In the genomic region with DNA sequence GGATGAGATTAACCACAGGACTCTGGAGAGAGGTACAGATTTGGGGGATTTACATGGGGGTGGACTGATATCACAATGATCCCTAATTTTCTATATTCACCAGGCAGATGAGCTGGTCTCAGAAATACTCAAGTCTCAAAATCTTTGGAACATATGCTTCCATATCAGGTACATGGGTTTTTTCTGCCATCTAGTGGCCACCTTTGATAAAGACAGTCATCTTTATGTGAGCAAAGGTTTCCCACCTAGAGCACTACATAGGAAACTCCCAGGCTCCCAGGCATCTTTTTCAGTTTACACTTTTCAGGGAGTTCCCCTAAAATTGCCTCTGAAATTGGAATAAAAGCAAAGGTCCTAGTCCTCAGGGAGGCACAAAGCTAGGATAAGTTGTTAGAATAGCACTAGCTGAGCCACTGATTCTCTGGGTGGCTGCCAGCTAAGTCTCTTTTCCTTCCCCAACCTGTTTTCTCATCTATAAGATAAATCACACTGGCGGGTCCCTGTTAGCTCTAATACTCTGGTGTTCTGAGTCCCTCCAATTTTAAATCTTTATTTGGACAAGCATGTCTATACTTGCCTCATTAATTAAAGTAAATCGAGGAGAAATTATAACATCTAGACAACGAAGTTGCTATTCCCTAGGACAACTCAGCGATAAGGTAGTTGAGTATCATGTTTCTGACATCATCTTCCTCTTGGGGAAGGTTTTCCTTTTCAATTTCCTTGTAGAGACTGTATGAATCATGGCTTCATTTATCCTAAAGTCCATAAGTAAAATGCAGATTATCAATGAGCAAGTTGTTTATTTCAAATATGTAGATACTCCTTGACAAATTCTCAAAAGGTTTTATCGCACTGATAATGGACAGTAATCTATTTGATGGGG, we compare ENCODE assay signal across 8 cellular contexts. TPM values are rescaled to one million over a fixed set of nuclear protein-coding genes. Genes with fewer than 3 reads are reported as not detected.
DNase-seq lines count a peak whose midpoint lies in the region; ATAC-seq, FAIRE-seq and TF ChIP-seq lines count a peak whose summit lies in the region.

No MANE protein-coding gene starts in this region.

- H2AFZ ChIP-seq in trophoblast cell (ENCODE audit: insufficient read depth, low read length, poor library complexity) = no peak overlapping the region

- no peaks in the 10 kb centered on the region for H3K36me3 Mint-ChIP-seq in T-helper 17 cell (ENCODE audit: low read depth)

- H3K27me3 ChIP-seq in BJ (ENCODE audit: control insufficient read depth, insufficient read depth, low read length) = no peaks in the 10 kb centered on the region
- H3K27me3 ChIP-seq in trophoblast cell (ENCODE audit: insufficient read depth, low read length) = no peaks in the 10 kb centered on the region

- H3K79me1 ChIP-seq in trophoblast cell (ENCODE audit: low read length) = no peaks in the 10 kb centered on the region

- FAIRE-seq in GM12891 (lab: Jason Lieb, UNC) = peak; percentile 23

- no peaks in the 10 kb centered on the region for H3K4me1 ChIP-seq in trophoblast cell (ENCODE audit: control insufficient read depth in 1 of 2, insufficient read depth in 2 of 2, low read length in 2 of 2)

- no peak overlapping the region for H2BK5ac ChIP-seq in trophoblast cell (ENCODE audit: low read depth, low read length, poor library complexity)

- H3K4me1 Mint-ChIP-seq in T-helper 17 cell = no peaks in the 10 kb centered on the region

- TF ChIP-seq CTCF in BJ (IDR thresholded peaks at IDR 0.05; ENCODE audit: insufficient read depth, low read depth, low read length) (peak; percentile 72), foreskin fibroblast (IDR thresholded peaks at IDR 0.05; ENCODE audit: low read depth, low read length) (peak; percentile 64)

- DNase-seq in BJ (ENCODE audit: low read depth) (no peak), GM12891 (ENCODE audit: insufficient read length, low spot score) (no peak), NCI-H1105 treated with DMSO at 0.1 percent for 48 hours (lab: John Stamatoyannopoulos, UW) (peak; percentile 48), T-helper 17 cell (no peak), foreskin fibroblast (peak; percentile 30 to 73), trophoblast cell (peak; percentile 46 to 87), posterior cingulate gyrus (no peak)

- H3K9ac ChIP-seq in trophoblast cell (ENCODE audit: low read length) = no peak overlapping the region

- H3K9me3 ChIP-seq in T-helper 17 cell (ENCODE audit: control insufficient read depth, low read length, poor library complexity, severe bottlenecking) (no peaks in the 10 kb centered on the region), trophoblast cell (ENCODE audit: insufficient read depth, low read depth, low read length) (no peaks in the 10 kb centered on the region)

- POLR2A ChIA-PET in BJ (lab: Charles Lee) = no interaction called here

- H3K23ac ChIP-seq in trophoblast cell (ENCODE audit: low read length) = no peak overlapping the region

- intact Hi-C loops in posterior cingulate gyrus (cut with DNase I) = loop anchor here (5.0 kb wide), 2 partner anchors 895 to 1385 kb away; partner anchors contain the start of gene CNTNAP4

- no peak overlapping the region for H2BK120ac ChIP-seq in trophoblast cell (ENCODE audit: insufficient read depth, low read length, poor library complexity)

- no peak overlapping the region for H3K4ac ChIP-seq in trophoblast cell (ENCODE audit: low read depth, low read length)

- H3K79me2 ChIP-seq in trophoblast cell (ENCODE audit: control insufficient read depth, insufficient read depth, low read length, poor library complexity) = no peaks in the 10 kb centered on the region

- TF ChIP-seq POLR2A in GM12891 (IDR thresholded peaks at IDR 0.05; ENCODE audit: low read depth, low read length) = no peak

- H3K18ac ChIP-seq in trophoblast cell (ENCODE audit: low read length) = no peak overlapping the region

- no CpG with 5 or more reads among the region's 5 CpGs for WGBS in trophoblast cell (ENCODE audit: extremely low coverage, insufficient coverage, insufficient read length)

- H4K91ac ChIP-seq in trophoblast cell (ENCODE audit: low read depth, low read length) = no peak overlapping the region

- H3K27me3 Mint-ChIP-seq in T-helper 17 cell = peaks cover 65% of the 10 kb centered on the region

- H4K12ac ChIP-seq in trophoblast cell (ENCODE audit: low read depth, low read length) = no peak overlapping the region

- no peak overlapping the region for H4K8ac ChIP-seq in trophoblast cell (ENCODE audit: low read depth, low read length)

- H3K27ac ChIP-seq in trophoblast cell (ENCODE audit: low read depth, low read length) = no peak overlapping the region

- no peak overlapping the region for H2AK5ac ChIP-seq in trophoblast cell (ENCODE audit: low read length)

- no peak overlapping the region for H3K27ac Mint-ChIP-seq in T-helper 17 cell

- ATAC-seq in HG02759 (IDR thresholded peaks at IDR 0.05; ENCODE audit: unreplicated experiment) (peak; percentile 89), T-helper 17 cell (peak; percentile 67)

- H2BK12ac ChIP-seq in trophoblast cell (ENCODE audit: low read length) = no peak overlapping the region

- no peak overlapping the region for H3K4me2 ChIP-seq in trophoblast cell (ENCODE audit: low read length)

- H3K4me3 Mint-ChIP-seq in T-helper 17 cell = no peak overlapping the region

- CTCF ChIA-PET in BJ (lab: Yijun Ruan, JAX) = interaction anchor here (0.6 to 3.0 kb wide), 20 partner anchors 8 to 1395 kb away, joined by 3 to 28 read pairs (median 7); partner anchors contain the start of gene MON1B

- H3K36me3 ChIP-seq in BJ (ENCODE audit: control insufficient read depth, insufficient read depth, low read length) = no peaks in the 10 kb centered on the region
- no peaks in the 10 kb centered on the region for H3K36me3 ChIP-seq in trophoblast cell (ENCODE audit: control insufficient read depth in 1 of 2, insufficient read depth in 2 of 2, low read length in 2 of 2)

- no peak overlapping the region for H3K4me3 ChIP-seq in BJ (ENCODE audit: low read depth, low read length)
- no peak overlapping the region for H3K4me3 ChIP-seq in foreskin fibroblast (ENCODE audit: low read depth in 1 of 2, low read length in 2 of 2)
- no peak overlapping the region for H3K4me3 ChIP-seq in trophoblast cell (ENCODE audit: low read depth, low read length)

- H3K14ac ChIP-seq in trophoblast cell (ENCODE audit: low read length) = no peak overlapping the region

TF ChIP-seq in GM12891, 5 proteins besides CTCF, POLR2A, EP300 and RAD21:
- TF ChIP-seq TAF1 (IDR thresholded peaks at IDR 0.05; ENCODE audit: low read depth, low read length) (no peak), POLR2AphosphoS5 (IDR thresholded peaks at IDR 0.05; ENCODE audit: low read depth, low read length) (no peak), PAX5 (IDR thresholded peaks at IDR 0.05; ENCODE audit: insufficient read depth, low read length, severe bottlenecking) (no peak), SPI1 (IDR thresholded peaks at IDR 0.05; ENCODE audit: low read depth, low read length) (no peak), POU2F2 (IDR thresholded peaks at IDR 0.05; ENCODE audit: low read depth, low read length) (no peak)
TF ChIP-seq in GM12891: peak in this region for 0.

RNA-seq across cellular contexts. Expression of gene MON1B, which starts 19.0 kb away (rescaled TPM):
- polyA plus RNA-seq in BJ (2011; rRNA removed) = 9.3 and 17.3 TPM in 2 replicates
- 9.1 and 14.9 TPM in 2 replicates for polyA minus RNA-seq in BJ (2011; rRNA and poly(A)+ RNA removed)
- polyA plus RNA-seq in GM12891 (2012; ENCODE audit: low read depth, missing spikeins) = 22.4 TPM
- total RNA-seq in T-helper 17 cell = 10 to 100 TPM; 61.3 to 65.6 TPM
- polyA plus RNA-seq in trophoblast cell (2013) = 37.5 and 38.8 TPM in 2 replicates

RNA-seq across cellular contexts. Expression of gene SYCE1L, which starts 27.2 kb away (rescaled TPM):
- polyA plus RNA-seq in BJ (2011; rRNA removed) = 0.31 and 0.44 TPM in 2 replicates
- polyA minus RNA-seq in BJ (2011; rRNA and poly(A)+ RNA removed) = not detected in 2 replicates
- 6.0 TPM for polyA plus RNA-seq in GM12891 (2012; ENCODE audit: low read depth, missing spikeins)
- total RNA-seq in T-helper 17 cell = 1 to 10 TPM; 3.8 to 4.0 TPM
- 6.5 and 7.5 TPM in 2 replicates for polyA plus RNA-seq in trophoblast cell (2013)

Comparison
In these comparisons a context has a peak if more than half of its experiments do, and no peak if none do; other contexts are left out.
1. DNase-seq: peak in NCI-H1105 treated with DMSO at 0.1 percent for 48 hours (single experiment), foreskin fibroblast (2 of 2) and trophoblast cell (2 of 2); none in BJ (single experiment), GM12891 (single experiment), T-helper 17 cell (0 of 3) and posterior cingulate gyrus (0 of 10).